ENCODE assay signal across 8 cellular contexts in genomic region chr2:177772529-177772928, GRCh38.
DNase-seq lines count a peak whose midpoint lies in the region; ATAC-seq lines count a peak whose summit lies in the region.

No MANE protein-coding gene starts in this region.

- H3K4me3 Mint-ChIP-seq in activated CD4-positive, alpha-beta memory T cell treated with anti-CD3 and anti-CD28 coated beads for 36 hours: no peak overlapping the region

- intact Hi-C loops in activated CD4-positive, alpha-beta memory T cell treated with anti-CD3 and anti-CD28 coated beads for 36 hours (cut with micrococcal nuclease): no loop called here

- ATAC-seq in HG03565 (IDR thresholded peaks at IDR 0.05; ENCODE audit: unreplicated experiment): no peak

- peaks cover 2% of the 10 kb centered on the region for H3K4me1 Mint-ChIP-seq in activated CD4-positive, alpha-beta memory T cell treated with anti-CD3 and anti-CD28 coated beads for 36 hours (ENCODE audit: low read depth)

- POLR2A ChIA-PET in activated CD4-positive, alpha-beta memory T cell treated with anti-CD3 and anti-CD28 coated beads for 36 hours (lab: Charles Lee): no interaction called here

- DNase-seq in DMS153 treated with DMSO at 0.1 percent for 48 hours (lab: John Stamatoyannopoulos, UW; ENCODE audit: unreplicated experiment) (peak; percentile 13), DMS153 (lab: John Stamatoyannopoulos, UW) (no peak), KG1 (lab: John Stamatoyannopoulos, UW) (peak; percentile 33), amniotic epithelial cell (ENCODE audit: low read depth) (peak; percentile 52), lung microvascular endothelial cell (ENCODE audit: low read depth in 2 of 2) (peak; percentile 46 to 60)
- no peak for DNase-seq in activated CD4-positive, alpha-beta memory T cell treated with anti-CD3 and anti-CD28 coated beads for 36 hours
- no peak for DNase-seq in stimulated activated CD4-positive, alpha-beta T cell treated with anti-CD3 and anti-CD28 coated beads, Interleukin-2, amount 100 ng/mL, for 24 hours

- no peak overlapping the region for H3K27ac Mint-ChIP-seq in activated CD4-positive, alpha-beta memory T cell treated with anti-CD3 and anti-CD28 coated beads for 36 hours

- CTCF ChIA-PET in activated CD4-positive, alpha-beta memory T cell treated with anti-CD3 and anti-CD28 coated beads for 36 hours (lab: Charles Lee): interaction anchor here (0.6 to 3.3 kb wide), 12 partner anchors 9 to 623 kb away, joined by 3 to 11 read pairs (median 4); no protein-coding TSS in a partner anchor

- H3K9me3 Mint-ChIP-seq in activated CD4-positive, alpha-beta memory T cell treated with anti-CD3 and anti-CD28 coated beads for 36 hours: no peaks in the 10 kb centered on the region

- H3K27me3 Mint-ChIP-seq in activated CD4-positive, alpha-beta memory T cell treated with anti-CD3 and anti-CD28 coated beads for 36 hours: peaks cover 1% of the 10 kb centered on the region

- H3K36me3 Mint-ChIP-seq in activated CD4-positive, alpha-beta memory T cell treated with anti-CD3 and anti-CD28 coated beads for 36 hours: no peaks in the 10 kb centered on the region

Comparison
In these comparisons a context has a peak if more than half of its experiments do, and no peak if none do; other contexts are left out.
1. DNase-seq: peak in DMS153 treated with DMSO at 0.1 percent for 48 hours (single experiment), KG1 (single experiment), amniotic epithelial cell (single experiment) and lung microvascular endothelial cell (2 of 2); none in DMS153 (single experiment), activated CD4-positive, alpha-beta memory T cell treated with anti-CD3 and anti-CD28 coated beads for 36 hours (single experiment) and stimulated activated CD4-positive, alpha-beta T cell treated with anti-CD3 and anti-CD28 coated beads, Interleukin-2, amount 100 ng/mL, for 24 hours (0 of 2).